In genomic region chr6:33410711-33411631, GRCh38 we compare ENCODE assay signal across 8 cellular contexts. TPM values are rescaled to one million over a fixed set of nuclear protein-coding genes. Genes with fewer than 3 reads are reported as not detected.
DNase-seq lines count a peak whose midpoint lies in the region; ATAC-seq and TF ChIP-seq lines count a peak whose summit lies in the region.

TSS of gene PHF1 (plus strand) at chr6:33411014. CDS start at chr6:33412264, 1,250 bp downstream.

- H3K27me3 ChIP-seq in body of pancreas (no peaks in the 10 kb centered on the region), iPS DF 6.9 (ENCODE audit: control insufficient read depth, insufficient read depth, low read length) (no peaks in the 10 kb centered on the region)

- TF ChIP-seq CTCF in body of pancreas (IDR thresholded peaks at IDR 0.05): no peak

- peak; percentile 40 to 54 (median 41) for TF ChIP-seq POLR2A in body of pancreas (IDR thresholded peaks at IDR 0.05)

- intact Hi-C loops in body of pancreas (cut with DNase I): no loop called here

- H3K4me3 ChIP-seq in body of pancreas: peak within 1 kb of the TSS; percentile 96 to 97
- H3K4me3 ChIP-seq in iPS DF 6.9 (ENCODE audit: low read length): peak within 1 kb of the TSS; percentile 91; the same call in 1 of the 2 replicates
- peak within 1 kb of the TSS; percentile 70 for H3K4me3 ChIP-seq in skeletal muscle cell (ENCODE audit: low read depth, low read length)

- WGBS in body of pancreas, 2 donors: 0 to 1% methylated on average over 17 to 50 of the region's 67 CpGs
- WGBS in iPS DF 6.9 (ENCODE audit: insufficient coverage, insufficient read length): no CpG with 5 or more reads among the region's 67 CpGs

- DNase-seq in Caki2 (ENCODE audit: low read depth) (peak; percentile 83), RKO (ENCODE audit: low spot score) (peak; percentile 79), body of pancreas (peak; percentile 80 to 85 (median 82)), iPS DF 6.9 (ENCODE audit: low read depth, low spot score) (no peak), skeletal muscle cell (ENCODE audit: low read depth) (peak; percentile 59), NCI-H2107 (lab: John Stamatoyannopoulos, UW) (no peak)

- H3K27ac ChIP-seq in body of pancreas (peak within 1 kb of the TSS; percentile 93 to 98 (median 96)), iPS DF 6.9 (ENCODE audit: low read length) (no peak within 1 kb of the TSS)

- in situ Hi-C loops in Caki2 (cut with HindIII; ENCODE audit: low pct_unique_long_range_greater_than_20kb, low sequenced_read_pairs): no loop called here

- no peaks in the 10 kb centered on the region for H3K36me3 ChIP-seq in body of pancreas (replicated peaks in 1 of 2; ENCODE audit: insufficient read depth in 1 of 2, low read depth in 2 of 2)
- peaks cover 16% of the 10 kb centered on the region for H3K36me3 ChIP-seq in iPS DF 6.9 (ENCODE audit: control insufficient read depth, insufficient read depth, low read length)

- H3K4me1 ChIP-seq in body of pancreas (peaks cover 33% of the 10 kb centered on the region), iPS DF 6.9 (ENCODE audit: control insufficient read depth, insufficient read depth, low read length) (no peaks in the 10 kb centered on the region; the same call in 1 of the 2 replicates)

- no peaks in the 10 kb centered on the region for H3K9me3 ChIP-seq in body of pancreas
- no peaks in the 10 kb centered on the region for H3K9me3 ChIP-seq in iPS DF 6.9 (ENCODE audit: control insufficient read depth, insufficient read depth, low read length)

- peak; percentile 43 for ATAC-seq in GM19035 (IDR thresholded peaks at IDR 0.05; ENCODE audit: unreplicated experiment)
- ATAC-seq in HG03175 (IDR thresholded peaks at IDR 0.05; ENCODE audit: unreplicated experiment): peak; percentile 34
- peak; percentile 65 for ATAC-seq in body of pancreas

RNA-seq across cellular contexts. Expression of gene PHF1, which starts in this region (rescaled TPM):
- total RNA-seq in Caki2 (2014; rRNA removed; shearing (Covaris generic); ENCODE audit: low replicate concordance): 32.5 and 43.2 TPM in 2 replicates
- total RNA-seq in body of pancreas: 10 to 100 TPM; 58.3 to 73.9 TPM

Comparison
In these comparisons a context has a peak if more than half of its experiments do, and no peak if none do; other contexts are left out.
1. DNase-seq: peak in Caki2 (single experiment), RKO (single experiment), body of pancreas (4 of 4) and skeletal muscle cell (single experiment); none in iPS DF 6.9 (single experiment) and NCI-H2107 (single experiment).
2. Peak in every context shown above with its lines, with median percentiles within 50 percentile points of each other: ATAC-seq and H3K4me3 ChIP-seq.